In the genomic region with DNA sequence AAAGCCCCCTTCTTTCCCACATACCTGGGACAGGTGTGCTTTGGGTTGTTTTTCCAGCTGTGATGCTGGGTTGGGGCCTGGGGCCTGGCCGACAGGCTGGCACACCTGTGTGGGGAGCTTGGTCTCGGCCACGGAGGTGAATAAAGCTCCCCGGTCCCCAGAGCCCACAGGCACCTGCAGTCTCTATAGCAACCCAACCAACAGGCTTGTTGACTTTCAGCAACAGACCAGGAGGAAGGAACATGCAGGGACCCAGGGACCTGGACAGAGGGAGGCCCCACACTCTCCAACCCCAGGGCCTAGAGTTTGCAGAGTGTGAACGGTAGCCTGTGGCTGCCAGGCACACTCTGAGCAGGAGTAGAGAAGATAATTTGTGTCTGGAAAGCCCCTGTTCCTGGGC, we compare ENCODE assay signal across 18 cellular contexts. TPM values are rescaled to one million over a fixed set of nuclear protein-coding genes. Genes with fewer than 3 reads are reported as not detected.
DNase-seq lines count a peak whose midpoint lies in the region; ATAC-seq and TF ChIP-seq lines count a peak whose summit lies in the region.
"Had no signal": no experiment of that assay in that cellular context is flagged by ENCODE, and none has a peak within 500 bp of the region (broad histone marks: within the 10 kb centered on the region; RNA-seq: fewer than 3 reads in every experiment).

No MANE protein-coding gene starts in this region.

- H3K4me1 ChIP-seq in Peyer's patch (peaks cover 0 to 15% (median 1%) of the 10 kb centered on the region in 4 donors), mucosa of rectum (ENCODE audit: control insufficient read depth in 2 of 2, insufficient read depth in 2 of 2, low read length in 2 of 2) (peaks cover 19 to 33% of the 10 kb centered on the region in 2 donors), testis (no peaks in the 10 kb centered on the region)
- H3K4me1 ChIP-seq: Caco-2, tibial nerve had no signal

- TF ChIP-seq POLR2A in Peyer's patch (IDR thresholded peaks at IDR 0.05) (no peak), testis (IDR thresholded peaks at IDR 0.05) (no peak)

- WGBS in testis, 2 donors: 76 to 90% methylated on average over 2 to 5 of the region's 5 CpGs

- no peaks in the 10 kb centered on the region for H3K27me3 ChIP-seq in Peyer's patch
- H3K27me3 ChIP-seq in mucosa of rectum (ENCODE audit: control insufficient read depth in 2 of 2, insufficient read depth in 2 of 2, low read length in 2 of 2): no peaks in the 10 kb centered on the region
- no peaks in the 10 kb centered on the region for H3K27me3 ChIP-seq in testis
- H3K27me3 ChIP-seq: tibial nerve had no signal

- H3K4me3 ChIP-seq in Peyer's patch (no peak overlapping the region), mucosa of rectum (ENCODE audit: low read length in 2 of 2) (peak overlapping the region in 1 of 2 donors; percentile 33), testis (no peak overlapping the region), foreskin fibroblast (ENCODE audit: low read depth in 1 of 2, low read length in 2 of 2) (no peak overlapping the region)
- H3K4me3 ChIP-seq: tibial nerve had no signal

- DNase-seq in DMS153 (lab: John Stamatoyannopoulos, UW): peak; percentile 92
- DNase-seq in NCI-H1105 (lab: John Stamatoyannopoulos, UW): peak; percentile 52
- DNase-seq in Peyer's patch: peak in 1 of 3 donors; percentile 67
- no peak for DNase-seq in testis
- DNase-seq in foreskin fibroblast: no peak
- no peak for DNase-seq in EL
- DNase-seq: activated CD4-positive, CD25-positive, alpha-beta regulatory T cell; activated naive CD4-positive, alpha-beta T cell treated with anti-CD3 and anti-CD28 coated beads, Interleukin-2, amount 10 ng/mL, durations not matched to agents 7 days and 5 days; Caco-2; hypothalamus; left cardiac atrium; MM.1S; NCI-H524; retina; stimulated activated CD4-positive, alpha-beta T cell treated with anti-CD3 and anti-CD28 coated beads, Interleukin-1b, Interleukin-23, amount 100 ng/mL, for 48 hours had no signal

- TF ChIP-seq CTCF in Peyer's patch (IDR thresholded peaks at IDR 0.05) (no peak), testis (IDR thresholded peaks at IDR 0.05) (no peak), foreskin fibroblast (IDR thresholded peaks at IDR 0.05; ENCODE audit: low read depth, low read length) (no peak)

- H3K9ac ChIP-seq in mucosa of rectum (ENCODE audit: low read depth in 1 of 2, low read length in 2 of 2): peak overlapping the region; percentile 52 to 59

- H3K27ac ChIP-seq in Peyer's patch (peak overlapping the region in 3 of 4 donors; percentile 54 to 88 (median 86)), mucosa of rectum (ENCODE audit: low read depth in 2 of 2, low read length in 2 of 2) (peak overlapping the region; percentile 96), testis (no peak overlapping the region)
- H3K27ac ChIP-seq: tibial nerve had no signal

- no peaks in the 10 kb centered on the region for H3K36me3 ChIP-seq in Peyer's patch
- no peaks in the 10 kb centered on the region for H3K36me3 ChIP-seq in mucosa of rectum (ENCODE audit: control insufficient read depth in 2 of 2, insufficient read depth in 2 of 2, low read length in 2 of 2)
- H3K36me3 ChIP-seq in testis (ENCODE audit: low read depth, missing control alignments): no peaks in the 10 kb centered on the region
- H3K36me3 ChIP-seq: tibial nerve had no signal

- no peak for ATAC-seq in HG03378 (IDR thresholded peaks at IDR 0.05; ENCODE audit: unreplicated experiment)
- ATAC-seq: left cardiac atrium had no signal

- intact Hi-C loops in testis (cut with DNase I; ENCODE audit: low total_unique reads): no loop called here

- H3K9me3 ChIP-seq in Peyer's patch (no peaks in the 10 kb centered on the region), mucosa of rectum (ENCODE audit: control insufficient read depth in 2 of 2, low read length in 2 of 2) (no peaks in the 10 kb centered on the region), testis (no peaks in the 10 kb centered on the region)
- H3K9me3 ChIP-seq: Caco-2, tibial nerve had no signal

RNA-seq across cellular contexts. Expression of a gene that starts 14.7 kb away (rescaled TPM):
- total RNA-seq in Peyer's patch (10 to 100 TPM; 26.8 to 47.2 (median 34.0) TPM), testis (1 to 10 TPM; 5.8 to 7.6 TPM)
- 17.7 TPM for polyA plus RNA-seq in testis (ENCODE audit: insufficient read depth, low read depth, low replicate concordance)

Comparison
In these comparisons a context has a peak if more than half of its experiments do, and no peak if none do; other contexts are left out.
1. DNase-seq: peak in DMS153 (single experiment) and NCI-H1105 (single experiment); none in testis (single experiment), foreskin fibroblast (0 of 2) and EL (single experiment).
2. H3K27ac ChIP-seq: peak in Peyer's patch (3 of 4) and mucosa of rectum (2 of 2); none in testis (0 of 2).